ENCODE assay signal across 9 cellular contexts in the genomic region with DNA sequence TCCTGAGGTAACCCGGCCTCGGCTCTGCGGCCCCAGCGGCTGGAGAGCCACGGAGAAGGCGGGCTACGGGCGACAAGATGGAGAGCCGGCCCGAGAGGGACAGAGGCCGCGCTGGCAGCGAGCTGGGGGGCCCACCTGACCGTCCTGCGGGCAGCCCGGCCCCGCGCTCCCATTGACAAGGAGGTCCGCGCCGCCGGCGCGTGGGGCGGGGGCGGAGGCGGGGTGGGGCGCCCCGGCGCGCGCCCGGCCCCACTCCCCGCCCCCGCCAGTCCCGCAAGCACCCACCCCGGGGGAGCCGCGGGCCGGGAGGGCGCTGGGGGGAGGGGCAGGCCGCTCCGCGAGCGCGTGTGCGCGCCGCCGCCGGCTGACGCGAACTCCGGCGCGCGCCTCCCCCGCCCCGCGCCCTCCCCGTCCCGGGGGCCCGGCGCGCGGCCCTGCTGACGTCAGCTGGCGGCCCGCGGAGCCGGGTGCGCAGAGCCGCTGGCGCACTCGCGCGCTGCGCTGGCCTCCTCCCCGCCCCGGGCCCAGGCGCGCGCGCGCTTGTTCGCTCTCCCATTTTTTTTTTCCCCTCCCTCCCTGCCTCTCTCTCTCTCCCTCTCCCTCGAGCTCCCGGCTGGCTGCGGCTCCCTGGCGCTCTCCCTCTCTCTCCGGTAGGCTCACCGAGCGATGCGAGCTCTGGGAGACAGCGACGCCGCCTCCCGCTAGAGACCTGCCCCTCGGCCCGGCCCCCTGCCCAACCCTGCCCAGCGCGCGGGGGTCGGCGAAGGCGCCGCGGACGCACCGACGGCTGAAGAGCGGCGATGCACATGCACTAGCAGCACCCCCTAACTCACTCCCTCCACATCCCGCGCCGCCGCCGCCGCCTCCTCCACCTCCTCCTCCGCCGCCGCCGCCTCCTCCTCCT. TPM values are rescaled to one million over a fixed set of nuclear protein-coding genes. Genes with fewer than 3 reads are reported as not detected.
DNase-seq lines count a peak whose midpoint lies in the region; ATAC-seq and TF ChIP-seq lines count a peak whose summit lies in the region.
"Had no signal": no experiment of that assay in that cellular context is flagged by ENCODE, and none has a peak within 500 bp of the region (broad histone marks: within the 10 kb centered on the region; RNA-seq: fewer than 3 reads in every experiment).

GNAO1 (plus strand) TSS at position 587 of the 904 bp plus-strand sequence. CDS start 747 bp downstream, outside the sequence.

- H3K27ac ChIP-seq in brain microvascular endothelial cell: no peak within 1 kb of the TSS

- TF ChIP-seq CTCF in GM13977 (IDR thresholded peaks at IDR 0.05; ENCODE audit: extremely low read depth, insufficient read depth, missing control alignments) (no peak), LNCaP clone FGC (IDR thresholded peaks at IDR 0.05; ENCODE audit: control insufficient read depth, extremely low read depth, insufficient read depth) (no peak), brain microvascular endothelial cell (IDR thresholded peaks at IDR 0.05; ENCODE audit: low read depth, low read length, missing control alignments) (no peak)

- H3K4me3 ChIP-seq in LNCaP clone FGC (ENCODE audit: low read depth, low read length) (peak within 1 kb of the TSS; percentile 49), brain microvascular endothelial cell (ENCODE audit: low read depth, low read length) (peak within 1 kb of the TSS; percentile 49), iPS-15b (ENCODE audit: low read depth, low read length) (peak within 1 kb of the TSS; percentile 65)

- no peak within 1 kb of the TSS for H3K9ac ChIP-seq in iPS-15b (ENCODE audit: low read depth, low read length)

- ATAC-seq in sciatic nerve (peak; percentile 85), GM19035 (IDR thresholded peaks at IDR 0.05; ENCODE audit: unreplicated experiment) (no peak), GM18519 (IDR thresholded peaks at IDR 0.05; ENCODE audit: low FRiP score, unreplicated experiment) (no peak)

- DNase-seq in GM13977 (ENCODE audit: low spot score): peak; percentile 65
- DNase-seq in LNCaP clone FGC (ENCODE audit: low read depth): peak; percentile 10
- peak; percentile 65 for DNase-seq in T-helper 22 cell (ENCODE audit: low read depth)
- peak; percentile 7 for DNase-seq in brain microvascular endothelial cell
- peak; percentile 85 for DNase-seq in sciatic nerve (ENCODE audit: low spot score)

- H3K36me3 ChIP-seq in brain microvascular endothelial cell (replicated peaks) (no peaks in the 10 kb centered on the region), iPS-15b (ENCODE audit: control insufficient read depth, insufficient read depth, low read length) (no peaks in the 10 kb centered on the region)

- H3K4me1 ChIP-seq in iPS-15b (ENCODE audit: control insufficient read depth, insufficient read depth, low read length): peaks cover 7% of the 10 kb centered on the region

- in situ Hi-C loops in GM13977 (cut with MboI; ENCODE audit: low pct_unique_long_range_greater_than_20kb, low sequenced_read_pairs, unreplicated experiment): no loop called here
- in situ Hi-C loops in brain microvascular endothelial cell (cut with HindIII; ENCODE audit: low pct_ligation_motif_present, low sequenced_read_pairs): no loop called here

- H3K9me3 ChIP-seq in iPS-15b (ENCODE audit: control insufficient read depth, insufficient read depth, low read length): no peaks in the 10 kb centered on the region

- intact Hi-C loops in sciatic nerve (cut with DNase I): no loop called here

- H3K27me3 ChIP-seq in brain microvascular endothelial cell (replicated peaks): peaks cover 64% of the 10 kb centered on the region
- H3K27me3 ChIP-seq in iPS-15b (ENCODE audit: control insufficient read depth, insufficient read depth, low read length): peaks cover 44% of the 10 kb centered on the region

RNA-seq across cellular contexts. Expression of gene GNAO1, which starts in this region (rescaled TPM):
- 7.9 TPM for total RNA-seq in sciatic nerve
- total RNA-seq: glomerular endothelial cell had no signal

Comparison
In these comparisons a context has a peak if more than half of its experiments do, and no peak if none do; other contexts are left out.
1. DNase-seq: peak in every context shown above with its lines; median percentile 85 in sciatic nerve; 65 in GM13977; 65 in T-helper 22 cell; 10 in LNCaP clone FGC; 7 in brain microvascular endothelial cell.